In the genomic region with DNA sequence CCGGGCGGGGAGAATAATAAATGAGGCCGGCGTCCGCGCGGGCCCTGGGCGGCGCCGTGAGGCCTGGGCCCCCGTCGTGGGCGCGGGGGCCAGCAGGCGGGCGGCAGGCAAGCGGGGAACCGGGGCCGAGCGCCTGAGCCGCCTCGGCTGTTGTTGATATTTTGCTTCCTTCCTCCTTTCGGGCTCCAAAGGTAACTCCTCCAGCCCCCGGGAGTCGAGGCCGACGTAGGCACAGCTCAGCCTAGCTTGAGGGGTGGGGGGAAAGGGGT, we compare ENCODE assay signal across 1 cellular context.
TF ChIP-seq lines count a peak whose summit lies in the region.

A gene (minus strand): TSS at position 198 of the 269 bp plus-strand sequence. CDS start 17,483 bp downstream, outside the sequence.

TF ChIP-seq in GM12878, 131 proteins besides CTCF, POLR2A, EP300 and RAD21 (continued from another document and continues in another):
- TF ChIP-seq KAT2A (conservative IDR thresholded peaks at IDR 0.05; ENCODE audit: control insufficient read depth, low read depth, low read length) (no peak), MEF2B (IDR thresholded peaks at IDR 0.05; ENCODE audit: partially characterized antibody, poor library complexity, severe bottlenecking) (no peak), LARP7 (IDR thresholded peaks at IDR 0.05) (no peak; the same call in 1 of the 2 replicates), SMAD5 (IDR thresholded peaks at IDR 0.05; ENCODE audit: low read depth) (no peak), PAX8 (IDR thresholded peaks at IDR 0.05) (no peak), POLR2AphosphoS2 (IDR thresholded peaks at IDR 0.05; ENCODE audit: low read depth, low read length) (0 out of 2 replicates have a peak, but pooled peaks have one; percentile 72), MXI1 (IDR thresholded peaks at IDR 0.05; ENCODE audit: low read depth, low read length) (no peak), CHD1 (IDR thresholded peaks at IDR 0.05; ENCODE audit: low read depth, low read length) (no peak), CREB1 (IDR thresholded peaks at IDR 0.05; ENCODE audit: low read depth) (no peak), BRCA1 (IDR thresholded peaks at IDR 0.05; ENCODE audit: low read depth, low read length) (no peak), NFIC (IDR thresholded peaks at IDR 0.05; ENCODE audit: low read depth, low read length) (no peak), DPF2 (IDR thresholded peaks at IDR 0.05) (peak; percentile 72; the same call in 1 of the 2 replicates), MEF2A (IDR thresholded peaks at IDR 0.05; ENCODE audit: insufficient read depth, low read depth, low read length) (no peak), SPI1 (IDR thresholded peaks at IDR 0.05; ENCODE audit: borderline replicate concordance, insufficient read depth, low read depth, low read length) (no peak), ASH2L (IDR thresholded peaks at IDR 0.05; ENCODE audit: borderline replicate concordance, low read depth) (no peak), BACH1 (IDR thresholded peaks at IDR 0.05; ENCODE audit: borderline replicate concordance) (no peak), TCF3 (IDR thresholded peaks at IDR 0.05; ENCODE audit: borderline replicate concordance, insufficient read depth, low read depth, low read length) (no peak), JUNB (IDR thresholded peaks at IDR 0.05) (no peak), KDM1A (IDR thresholded peaks at IDR 0.05; ENCODE audit: borderline replicate concordance) (no peak), PAX5 (IDR thresholded peaks at IDR 0.05; ENCODE audit: borderline replicate concordance, low read depth, low read length) (no peak), CHD2 (IDR thresholded peaks at IDR 0.05; ENCODE audit: borderline replicate concordance, low read depth, low read length) (no peak), HCFC1 (IDR thresholded peaks at IDR 0.05; ENCODE audit: low read length) (no peak; the same call in 1 of the 2 replicates), RFX5 (IDR thresholded peaks at IDR 0.05; ENCODE audit: low read depth, low read length) (no peak), STAT1 (conservative IDR thresholded peaks at IDR 0.05) (no peak), WRNIP1 (IDR thresholded peaks at IDR 0.05; ENCODE audit: borderline replicate concordance, low read depth, low read length) (no peak)
- TF ChIP-seq, protein P1, sequence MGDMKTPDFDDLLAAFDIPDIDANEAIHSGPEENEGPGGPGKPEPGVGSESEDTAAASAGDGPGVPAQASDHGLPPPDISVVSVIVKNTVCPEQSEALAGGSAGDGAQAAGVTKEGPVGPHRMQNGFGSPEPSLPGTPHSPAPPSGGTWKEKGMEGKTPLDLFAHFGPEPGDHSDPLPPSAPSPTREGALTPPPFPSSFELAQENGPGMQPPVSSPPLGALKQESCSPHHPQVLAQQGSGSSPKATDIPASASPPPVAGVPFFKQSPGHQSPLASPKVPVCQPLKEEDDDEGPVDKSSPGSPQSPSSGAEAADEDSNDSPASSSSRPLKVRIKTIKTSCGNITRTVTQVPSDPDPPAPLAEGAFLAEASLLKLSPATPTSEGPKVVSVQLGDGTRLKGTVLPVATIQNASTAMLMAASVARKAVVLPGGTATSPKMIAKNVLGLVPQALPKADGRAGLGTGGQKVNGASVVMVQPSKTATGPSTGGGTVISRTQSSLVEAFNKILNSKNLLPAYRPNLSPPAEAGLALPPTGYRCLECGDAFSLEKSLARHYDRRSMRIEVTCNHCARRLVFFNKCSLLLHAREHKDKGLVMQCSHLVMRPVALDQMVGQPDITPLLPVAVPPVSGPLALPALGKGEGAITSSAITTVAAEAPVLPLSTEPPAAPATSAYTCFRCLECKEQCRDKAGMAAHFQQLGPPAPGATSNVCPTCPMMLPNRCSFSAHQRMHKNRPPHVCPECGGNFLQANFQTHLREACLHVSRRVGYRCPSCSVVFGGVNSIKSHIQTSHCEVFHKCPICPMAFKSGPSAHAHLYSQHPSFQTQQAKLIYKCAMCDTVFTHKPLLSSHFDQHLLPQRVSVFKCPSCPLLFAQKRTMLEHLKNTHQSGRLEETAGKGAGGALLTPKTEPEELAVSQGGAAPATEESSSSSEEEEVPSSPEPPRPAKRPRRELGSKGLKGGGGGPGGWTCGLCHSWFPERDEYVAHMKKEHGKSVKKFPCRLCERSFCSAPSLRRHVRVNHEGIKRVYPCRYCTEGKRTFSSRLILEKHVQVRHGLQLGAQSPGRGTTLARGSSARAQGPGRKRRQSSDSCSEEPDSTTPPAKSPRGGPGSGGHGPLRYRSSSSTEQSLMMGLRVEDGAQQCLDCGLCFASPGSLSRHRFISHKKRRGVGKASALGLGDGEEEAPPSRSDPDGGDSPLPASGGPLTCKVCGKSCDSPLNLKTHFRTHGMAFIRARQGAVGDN (IDR thresholded peaks at IDR 0.05), result 0 out of 2 replicates have a peak, but pooled peaks have one; percentile 11
- TF ChIP-seq, protein P2, sequence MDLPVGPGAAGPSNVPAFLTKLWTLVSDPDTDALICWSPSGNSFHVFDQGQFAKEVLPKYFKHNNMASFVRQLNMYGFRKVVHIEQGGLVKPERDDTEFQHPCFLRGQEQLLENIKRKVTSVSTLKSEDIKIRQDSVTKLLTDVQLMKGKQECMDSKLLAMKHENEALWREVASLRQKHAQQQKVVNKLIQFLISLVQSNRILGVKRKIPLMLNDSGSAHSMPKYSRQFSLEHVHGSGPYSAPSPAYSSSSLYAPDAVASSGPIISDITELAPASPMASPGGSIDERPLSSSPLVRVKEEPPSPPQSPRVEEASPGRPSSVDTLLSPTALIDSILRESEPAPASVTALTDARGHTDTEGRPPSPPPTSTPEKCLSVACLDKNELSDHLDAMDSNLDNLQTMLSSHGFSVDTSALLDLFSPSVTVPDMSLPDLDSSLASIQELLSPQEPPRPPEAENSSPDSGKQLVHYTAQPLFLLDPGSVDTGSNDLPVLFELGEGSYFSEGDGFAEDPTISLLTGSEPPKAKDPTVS (IDR thresholded peaks at IDR 0.05; ENCODE audit: low read depth, low read length), result no peak
- TF ChIP-seq, protein P3, sequence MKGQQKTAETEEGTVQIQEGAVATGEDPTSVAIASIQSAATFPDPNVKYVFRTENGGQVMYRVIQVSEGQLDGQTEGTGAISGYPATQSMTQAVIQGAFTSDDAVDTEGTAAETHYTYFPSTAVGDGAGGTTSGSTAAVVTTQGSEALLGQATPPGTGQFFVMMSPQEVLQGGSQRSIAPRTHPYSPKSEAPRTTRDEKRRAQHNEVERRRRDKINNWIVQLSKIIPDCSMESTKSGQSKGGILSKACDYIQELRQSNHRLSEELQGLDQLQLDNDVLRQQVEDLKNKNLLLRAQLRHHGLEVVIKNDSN (IDR thresholded peaks at IDR 0.05; ENCODE audit: borderline replicate concordance, extremely low read length, insufficient read depth, low read depth, low read length), result no peak
- TF ChIP-seq, protein P4, sequence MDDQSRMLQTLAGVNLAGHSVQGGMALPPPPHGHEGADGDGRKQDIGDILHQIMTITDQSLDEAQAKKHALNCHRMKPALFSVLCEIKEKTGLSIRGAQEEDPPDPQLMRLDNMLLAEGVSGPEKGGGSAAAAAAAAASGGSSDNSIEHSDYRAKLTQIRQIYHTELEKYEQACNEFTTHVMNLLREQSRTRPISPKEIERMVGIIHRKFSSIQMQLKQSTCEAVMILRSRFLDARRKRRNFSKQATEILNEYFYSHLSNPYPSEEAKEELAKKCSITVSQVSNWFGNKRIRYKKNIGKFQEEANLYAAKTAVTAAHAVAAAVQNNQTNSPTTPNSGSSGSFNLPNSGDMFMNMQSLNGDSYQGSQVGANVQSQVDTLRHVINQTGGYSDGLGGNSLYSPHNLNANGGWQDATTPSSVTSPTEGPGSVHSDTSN (IDR thresholded peaks at IDR 0.05; ENCODE audit: insufficient replicate concordance, low read depth, low read length), result peak; percentile 94
- TF ChIP-seq, protein P5, sequence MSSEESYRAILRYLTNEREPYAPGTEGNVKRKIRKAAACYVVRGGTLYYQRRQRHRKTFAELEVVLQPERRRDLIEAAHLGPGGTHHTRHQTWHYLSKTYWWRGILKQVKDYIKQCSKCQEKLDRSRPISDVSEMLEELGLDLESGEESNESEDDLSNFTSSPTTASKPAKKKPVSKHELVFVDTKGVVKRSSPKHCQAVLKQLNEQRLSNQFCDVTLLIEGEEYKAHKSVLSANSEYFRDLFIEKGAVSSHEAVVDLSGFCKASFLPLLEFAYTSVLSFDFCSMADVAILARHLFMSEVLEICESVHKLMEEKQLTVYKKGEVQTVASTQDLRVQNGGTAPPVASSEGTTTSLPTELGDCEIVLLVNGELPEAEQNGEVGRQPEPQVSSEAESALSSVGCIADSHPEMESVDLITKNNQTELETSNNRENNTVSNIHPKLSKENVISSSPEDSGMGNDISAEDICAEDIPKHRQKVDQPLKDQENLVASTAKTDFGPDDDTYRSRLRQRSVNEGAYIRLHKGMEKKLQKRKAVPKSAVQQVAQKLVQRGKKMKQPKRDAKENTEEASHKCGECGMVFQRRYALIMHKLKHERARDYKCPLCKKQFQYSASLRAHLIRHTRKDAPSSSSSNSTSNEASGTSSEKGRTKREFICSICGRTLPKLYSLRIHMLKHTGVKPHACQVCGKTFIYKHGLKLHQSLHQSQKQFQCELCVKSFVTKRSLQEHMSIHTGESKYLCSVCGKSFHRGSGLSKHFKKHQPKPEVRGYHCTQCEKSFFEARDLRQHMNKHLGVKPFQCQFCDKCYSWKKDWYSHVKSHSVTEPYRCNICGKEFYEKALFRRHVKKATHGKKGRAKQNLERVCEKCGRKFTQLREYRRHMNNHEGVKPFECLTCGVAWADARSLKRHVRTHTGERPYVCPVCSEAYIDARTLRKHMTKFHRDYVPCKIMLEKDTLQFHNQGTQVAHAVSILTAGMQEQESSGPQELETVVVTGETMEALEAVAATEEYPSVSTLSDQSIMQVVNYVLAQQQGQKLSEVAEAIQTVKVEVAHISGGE (CRISPR knock-in tag; IDR thresholded peaks at IDR 0.05), result no peak
- TF ChIP-seq, protein P6, sequence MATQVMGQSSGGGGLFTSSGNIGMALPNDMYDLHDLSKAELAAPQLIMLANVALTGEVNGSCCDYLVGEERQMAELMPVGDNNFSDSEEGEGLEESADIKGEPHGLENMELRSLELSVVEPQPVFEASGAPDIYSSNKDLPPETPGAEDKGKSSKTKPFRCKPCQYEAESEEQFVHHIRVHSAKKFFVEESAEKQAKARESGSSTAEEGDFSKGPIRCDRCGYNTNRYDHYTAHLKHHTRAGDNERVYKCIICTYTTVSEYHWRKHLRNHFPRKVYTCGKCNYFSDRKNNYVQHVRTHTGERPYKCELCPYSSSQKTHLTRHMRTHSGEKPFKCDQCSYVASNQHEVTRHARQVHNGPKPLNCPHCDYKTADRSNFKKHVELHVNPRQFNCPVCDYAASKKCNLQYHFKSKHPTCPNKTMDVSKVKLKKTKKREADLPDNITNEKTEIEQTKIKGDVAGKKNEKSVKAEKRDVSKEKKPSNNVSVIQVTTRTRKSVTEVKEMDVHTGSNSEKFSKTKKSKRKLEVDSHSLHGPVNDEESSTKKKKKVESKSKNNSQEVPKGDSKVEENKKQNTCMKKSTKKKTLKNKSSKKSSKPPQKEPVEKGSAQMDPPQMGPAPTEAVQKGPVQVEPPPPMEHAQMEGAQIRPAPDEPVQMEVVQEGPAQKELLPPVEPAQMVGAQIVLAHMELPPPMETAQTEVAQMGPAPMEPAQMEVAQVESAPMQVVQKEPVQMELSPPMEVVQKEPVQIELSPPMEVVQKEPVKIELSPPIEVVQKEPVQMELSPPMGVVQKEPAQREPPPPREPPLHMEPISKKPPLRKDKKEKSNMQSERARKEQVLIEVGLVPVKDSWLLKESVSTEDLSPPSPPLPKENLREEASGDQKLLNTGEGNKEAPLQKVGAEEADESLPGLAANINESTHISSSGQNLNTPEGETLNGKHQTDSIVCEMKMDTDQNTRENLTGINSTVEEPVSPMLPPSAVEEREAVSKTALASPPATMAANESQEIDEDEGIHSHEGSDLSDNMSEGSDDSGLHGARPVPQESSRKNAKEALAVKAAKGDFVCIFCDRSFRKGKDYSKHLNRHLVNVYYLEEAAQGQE (IDR thresholded peaks at IDR 0.05; ENCODE audit: low read depth, low read length), result no peak
- TF ChIP-seq, protein P7, sequence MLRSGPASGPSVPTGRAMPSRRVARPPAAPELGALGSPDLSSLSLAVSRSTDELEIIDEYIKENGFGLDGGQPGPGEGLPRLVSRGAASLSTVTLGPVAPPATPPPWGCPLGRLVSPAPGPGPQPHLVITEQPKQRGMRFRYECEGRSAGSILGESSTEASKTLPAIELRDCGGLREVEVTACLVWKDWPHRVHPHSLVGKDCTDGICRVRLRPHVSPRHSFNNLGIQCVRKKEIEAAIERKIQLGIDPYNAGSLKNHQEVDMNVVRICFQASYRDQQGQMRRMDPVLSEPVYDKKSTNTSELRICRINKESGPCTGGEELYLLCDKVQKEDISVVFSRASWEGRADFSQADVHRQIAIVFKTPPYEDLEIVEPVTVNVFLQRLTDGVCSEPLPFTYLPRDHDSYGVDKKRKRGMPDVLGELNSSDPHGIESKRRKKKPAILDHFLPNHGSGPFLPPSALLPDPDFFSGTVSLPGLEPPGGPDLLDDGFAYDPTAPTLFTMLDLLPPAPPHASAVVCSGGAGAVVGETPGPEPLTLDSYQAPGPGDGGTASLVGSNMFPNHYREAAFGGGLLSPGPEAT (IDR thresholded peaks at IDR 0.05; ENCODE audit: low read depth), result no peak
- TF ChIP-seq, protein P8, sequence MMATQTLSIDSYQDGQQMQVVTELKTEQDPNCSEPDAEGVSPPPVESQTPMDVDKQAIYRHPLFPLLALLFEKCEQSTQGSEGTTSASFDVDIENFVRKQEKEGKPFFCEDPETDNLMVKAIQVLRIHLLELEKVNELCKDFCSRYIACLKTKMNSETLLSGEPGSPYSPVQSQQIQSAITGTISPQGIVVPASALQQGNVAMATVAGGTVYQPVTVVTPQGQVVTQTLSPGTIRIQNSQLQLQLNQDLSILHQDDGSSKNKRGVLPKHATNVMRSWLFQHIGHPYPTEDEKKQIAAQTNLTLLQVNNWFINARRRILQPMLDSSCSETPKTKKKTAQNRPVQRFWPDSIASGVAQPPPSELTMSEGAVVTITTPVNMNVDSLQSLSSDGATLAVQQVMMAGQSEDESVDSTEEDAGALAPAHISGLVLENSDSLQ (IDR thresholded peaks at IDR 0.05), result peak; percentile 97
